33 cellular contexts compared by ENCODE assay signal in the genomic region with DNA sequence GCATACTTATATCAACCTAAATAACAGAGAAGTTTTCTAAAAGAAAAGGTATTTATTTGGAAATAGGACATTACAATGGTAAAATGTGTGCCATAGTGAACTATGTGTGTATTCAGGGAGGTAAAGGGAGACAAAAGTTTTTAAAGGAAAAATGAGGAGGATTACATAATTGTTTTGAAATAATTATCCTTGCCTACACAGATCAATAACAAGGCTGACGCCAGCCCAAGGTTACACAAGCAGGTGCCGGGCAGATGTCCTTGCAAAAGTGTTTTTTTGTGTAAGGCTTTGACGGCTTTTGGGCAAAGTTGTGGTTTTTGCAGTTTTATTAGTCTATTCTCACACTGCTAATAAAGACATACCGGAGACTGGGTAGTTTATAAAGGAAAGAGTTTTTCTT.
"Had no signal": no experiment of that assay in that cellular context is flagged by ENCODE, and none has a peak within 500 bp of the region (broad histone marks: within the 10 kb centered on the region; RNA-seq: fewer than 3 reads in every experiment).

No MANE protein-coding gene starts in this region.

- H3K27ac ChIP-seq: esophagus muscularis mucosa, foreskin keratinocyte, gastrocnemius medialis, heart left ventricle had no signal

- H3K4me1 ChIP-seq: esophagus muscularis mucosa, foreskin keratinocyte, gastrocnemius medialis, heart left ventricle had no signal

- H3K36me3 ChIP-seq: esophagus muscularis mucosa, gastrocnemius medialis, heart left ventricle had no signal

- H3K4me3 ChIP-seq: esophagus muscularis mucosa, gastrocnemius medialis, heart left ventricle had no signal

- H3K27me3 ChIP-seq: gastrocnemius medialis had no signal

- DNase-seq: activated CD4-positive, alpha-beta memory T cell treated with anti-CD3 and anti-CD28 coated beads, Interleukin-2, amount 10 ng/mL, durations not matched to agents 7 days and 5 days; activated CD4-positive, alpha-beta T cell treated with anti-CD3 and anti-CD28 coated beads for 1 hour; activated CD4-positive, alpha-beta T cell treated with anti-CD3 and anti-CD28 coated beads for 4 hours; activated CD4-positive, alpha-beta T cell treated with anti-CD3 and anti-CD28 coated beads, Interleukin-2, amount 10 ng/mL, durations not matched to agents 7 days and 5 days; activated CD4-positive, alpha-beta T cell treated with anti-CD3 and anti-CD28 coated beads, Interleukin-2, amount 50 U/mL, for 4 hours; activated CD8-positive, alpha-beta memory T cell treated with anti-CD3 and anti-CD28 coated beads, Interleukin-2, amount 50 U/mL, for 48 hours; activated effector memory CD4-positive, alpha-beta T cell treated with Interleukin-2 at 50 U/mL for 16 hours; activated gamma-delta T cell treated with Interleukin-2 at 50 U/mL for 16 hours; activated naive CD4-positive, alpha-beta T cell treated with anti-CD3 and anti-CD28 coated beads, Interleukin-2, amount 50 U/mL, for 16 hours; activated naive CD4-positive, alpha-beta T cell treated with Interleukin-2 at 50 U/mL for 16 hours; activated T-cell treated with anti-CD3 and anti-CD28 coated beads for 4 hours; activated T-cell treated with anti-CD3 and anti-CD28 coated beads, Interleukin-2, amount 50 U/mL, for 24 hours; activated T-cell treated with anti-CD3 and anti-CD28 coated beads, Interleukin-2, amount 50 U/mL, for 72 hours; amniotic stem cell; anterior cingulate cortex; caudate nucleus; cortex of kidney; dermis blood vessel endothelial cell; effector CD4-positive, alpha-beta T cell; effector memory CD8-positive, alpha-beta T cell; erythroblast; foreskin keratinocyte; gastrocnemius medialis; glutamatergic neuron; heart left ventricle; T-helper 1 cell; T-helper 17 cell; T1000 had no signal

- H3K27ac Mint-ChIP-seq: activated CD4-positive, alpha-beta memory T cell treated with anti-CD3 and anti-CD28 coated beads, Interleukin-2, amount 10 ng/mL, durations not matched to agents 7 days and 5 days; activated CD4-positive, alpha-beta T cell treated with anti-CD3 and anti-CD28 coated beads, Interleukin-2, amount 10 ng/mL, durations not matched to agents 7 days and 5 days; activated naive CD8-positive, alpha-beta T cell; activated T-cell treated with anti-CD3 and anti-CD28 coated beads, Interleukin-2, amount 50 U/mL, for 24 hours; activated T-cell treated with anti-CD3 and anti-CD28 coated beads, Interleukin-2, amount 50 U/mL, for 72 hours; T-helper 17 cell; T-helper 2 cell treated with Interferon-gamma antibody and Interleukin-4, amounts not matched to agents 5 μg/mL and 100 μg/mL, for 36 hours had no signal

- H3K36me3 Mint-ChIP-seq: activated naive CD8-positive, alpha-beta T cell had no signal

- H3K9me3 ChIP-seq: esophagus muscularis mucosa, gastrocnemius medialis, heart left ventricle had no signal

- FAIRE-seq: astrocyte, colon had no signal

- H3K9me3 Mint-ChIP-seq: activated T-cell treated with anti-CD3 and anti-CD28 coated beads, Interleukin-2, amount 50 U/mL, for 24 hours; T-helper 2 cell treated with Interferon-gamma antibody and Interleukin-4, amounts not matched to agents 5 μg/mL and 100 μg/mL, for 36 hours had no signal

- H3K4me3 Mint-ChIP-seq: activated CD4-positive, alpha-beta memory T cell treated with anti-CD3 and anti-CD28 coated beads, Interleukin-2, amount 10 ng/mL, durations not matched to agents 7 days and 5 days; activated CD4-positive, alpha-beta T cell treated with anti-CD3 and anti-CD28 coated beads, Interleukin-2, amount 10 ng/mL, durations not matched to agents 7 days and 5 days; activated naive CD8-positive, alpha-beta T cell; activated T-cell treated with anti-CD3 and anti-CD28 coated beads, Interleukin-2, amount 50 U/mL, for 24 hours; activated T-cell treated with anti-CD3 and anti-CD28 coated beads, Interleukin-2, amount 50 U/mL, for 72 hours; effector memory CD8-positive, alpha-beta T cell; T-helper 17 cell; T-helper 2 cell treated with Interferon-gamma antibody and Interleukin-4, amounts not matched to agents 5 μg/mL and 100 μg/mL, for 36 hours had no signal

- H3K4me1 Mint-ChIP-seq: activated CD4-positive, alpha-beta memory T cell treated with anti-CD3 and anti-CD28 coated beads, Interleukin-2, amount 10 ng/mL, durations not matched to agents 7 days and 5 days; activated CD4-positive, alpha-beta T cell treated with anti-CD3 and anti-CD28 coated beads, Interleukin-2, amount 10 ng/mL, durations not matched to agents 7 days and 5 days; T-helper 17 cell had no signal

- ATAC-seq: activated T-cell treated with anti-CD3 and anti-CD28 coated beads, Interleukin-2, amount 50 U/mL, for 72 hours; effector memory CD8-positive, alpha-beta T cell; foreskin keratinocyte; gastrocnemius medialis; heart left ventricle; T-helper 17 cell had no signal
